In genomic region chr11:44397586-44398178, GRCh38 we compare ENCODE assay signal across 29 cellular contexts.
"Had no signal": no experiment of that assay in that cellular context is flagged by ENCODE, and none has a peak within 500 bp of the region (broad histone marks: within the 10 kb centered on the region; RNA-seq: fewer than 3 reads in every experiment).

No MANE protein-coding gene starts in this region.

- H3K4me3 ChIP-seq: adrenal gland, breast epithelium, SJCRH30 had no signal

- DNase-seq: activated CD4-positive, alpha-beta T cell treated with anti-CD3 and anti-CD28 coated beads for 36 hours; activated CD8-positive, alpha-beta memory T cell treated with anti-CD3 and anti-CD28 coated beads, Interleukin-2, amount 50 U/mL, for 4 hours; activated CD8-positive, alpha-beta T cell treated with anti-CD3 and anti-CD28 coated beads for 36 hours; activated gamma-delta T cell treated with Interleukin-2 at 50 U/mL for 16 hours; activated naive CD4-positive, alpha-beta T cell treated with anti-CD3 and anti-CD28 coated beads, Interleukin-2, amount 10 ng/mL, durations not matched to agents 7 days and 5 days; activated naive CD8-positive, alpha-beta T cell treated with anti-CD3 and anti-CD28 coated beads, Interleukin-2, amount 10 ng/mL, durations not matched to agents 7 days and 5 days; activated T-cell treated with anti-CD3 and anti-CD28 coated beads, Interleukin-2, amount 50 U/mL, for 72 hours; adrenal gland; aorta; central memory CD4-positive, alpha-beta T cell; Karpas-422; NCI-H1048; NCI-H1417 treated with DMSO at 0.1 percent for 48 hours; NCI-H1694; NCI-H2029; NCI-H2107; NCI-H2171 treated with DMSO at 0.1 percent for 48 hours; NCI-H226; NCI-H510A treated with DMSO at 0.1 percent for 48 hours; NCI-H69; NK-92 treated with Interleukin-12 subunit alpha and Interleukin-12 subunit beta, amount 100 ng/mL, for 24 hours; PC-3; SJCRH30; SK-N-SH; T-helper 1 cell; WERI-Rb-1 had no signal

- H3K9ac ChIP-seq: SK-N-SH had no signal

- H3K9me3 Mint-ChIP-seq: activated CD8-positive, alpha-beta T cell treated with anti-CD3 and anti-CD28 coated beads for 36 hours; activated naive CD4-positive, alpha-beta T cell treated with anti-CD3 and anti-CD28 coated beads, Interleukin-2, amount 10 ng/mL, durations not matched to agents 7 days and 5 days; activated T-helper 2 cell treated with anti-CD3 and anti-CD28 coated beads, Interferon-gamma antibody, Interleukin-2, Interleukin-4, amounts not matched to agents 10 μg/mL and 5 μg/mL and 100 μg/mL, durations not matched to agents 14 hours and 24 hours and 36 hours had no signal

- H3K27me3 ChIP-seq: breast epithelium, SJCRH30 had no signal

- H3K4me3 Mint-ChIP-seq: activated CD4-positive, alpha-beta T cell treated with anti-CD3 and anti-CD28 coated beads for 36 hours; activated CD8-positive, alpha-beta T cell treated with anti-CD3 and anti-CD28 coated beads for 36 hours; activated naive CD4-positive, alpha-beta T cell treated with anti-CD3 and anti-CD28 coated beads, Interleukin-2, amount 10 ng/mL, durations not matched to agents 7 days and 5 days; activated naive CD8-positive, alpha-beta T cell treated with anti-CD3 and anti-CD28 coated beads, Interleukin-2, amount 10 ng/mL, durations not matched to agents 7 days and 5 days; activated T-cell treated with anti-CD3 and anti-CD28 coated beads, Interleukin-2, amount 50 U/mL, for 72 hours had no signal

- H3K4me2 ChIP-seq: SK-N-SH had no signal

- H3K36me3 ChIP-seq: adrenal gland, breast epithelium, SJCRH30, WERI-Rb-1 had no signal

- FAIRE-seq: RCC 7860 had no signal

- H3K27ac Mint-ChIP-seq: activated CD4-positive, alpha-beta T cell treated with anti-CD3 and anti-CD28 coated beads for 36 hours; activated CD8-positive, alpha-beta T cell treated with anti-CD3 and anti-CD28 coated beads for 36 hours; activated naive CD4-positive, alpha-beta T cell treated with anti-CD3 and anti-CD28 coated beads, Interleukin-2, amount 10 ng/mL, durations not matched to agents 7 days and 5 days; activated naive CD8-positive, alpha-beta T cell treated with anti-CD3 and anti-CD28 coated beads, Interleukin-2, amount 10 ng/mL, durations not matched to agents 7 days and 5 days; activated T-cell treated with anti-CD3 and anti-CD28 coated beads, Interleukin-2, amount 50 U/mL, for 72 hours; activated T-helper 2 cell treated with anti-CD3 and anti-CD28 coated beads, Interferon-gamma antibody, Interleukin-2, Interleukin-4, amounts not matched to agents 10 μg/mL and 5 μg/mL and 100 μg/mL, durations not matched to agents 14 hours and 24 hours and 36 hours had no signal

- H3K9me3 ChIP-seq: adrenal gland, SK-N-SH had no signal

- ATAC-seq: activated CD4-positive, alpha-beta T cell treated with anti-CD3 and anti-CD28 coated beads for 36 hours; activated CD8-positive, alpha-beta T cell treated with anti-CD3 and anti-CD28 coated beads for 36 hours; activated T-cell treated with anti-CD3 and anti-CD28 coated beads, Interleukin-2, amount 50 U/mL, for 72 hours; PC-3 had no signal

- H3K27ac ChIP-seq: adrenal gland, breast epithelium, SJCRH30, WERI-Rb-1 had no signal

- H3K4me1 ChIP-seq: adrenal gland, breast epithelium had no signal

- H3K36me3 Mint-ChIP-seq: activated naive CD4-positive, alpha-beta T cell treated with anti-CD3 and anti-CD28 coated beads, Interleukin-2, amount 10 ng/mL, durations not matched to agents 7 days and 5 days; activated naive CD8-positive, alpha-beta T cell treated with anti-CD3 and anti-CD28 coated beads, Interleukin-2, amount 10 ng/mL, durations not matched to agents 7 days and 5 days had no signal

- H3K4me1 Mint-ChIP-seq: activated CD4-positive, alpha-beta T cell treated with anti-CD3 and anti-CD28 coated beads for 36 hours had no signal
